Comparison of ENCODE assay signal across 8 cellular contexts in genomic region chr16:19113577-19114358, GRCh38. TPM values are rescaled to one million over a fixed set of nuclear protein-coding genes. Genes with fewer than 3 reads are reported as not detected.
A peak's percentile ranks its signal among the peaks of the same experiment; 100 is the strongest.
DNase-seq lines count a peak whose midpoint lies in the region; ATAC-seq and TF ChIP-seq lines count a peak whose summit lies in the region.

Gene ITPRIPL2, plus strand, starts transcription at chr16:19113964. Its CDS starts 498 bp downstream, at chr16:19114462.

- H3K4me3 ChIP-seq in H7 (ENCODE audit: insufficient read depth, low read depth, low read length) (peak within 1 kb of the TSS; percentile 45), RWPE2 (ENCODE audit: severe bottlenecking) (peak within 1 kb of the TSS; percentile 67)

- ATAC-seq in RWPE2 (ENCODE audit: low read depth) (peak; percentile 67), HG03521 (IDR thresholded peaks at IDR 0.05; ENCODE audit: unreplicated experiment) (no peak), HG02973 (IDR thresholded peaks at IDR 0.05; ENCODE audit: unreplicated experiment) (no peak)
- peak; percentile 62 for ATAC-seq in stimulated activated effector memory CD8-positive, alpha-beta T cell treated with anti-CD3 and anti-CD28 coated beads, Interleukin-12 subunit alpha, Interleukin-12 subunit beta, amount 100 ng/mL, for 72 hours

- peak; percentile 95 for DNase-seq in EH (ENCODE audit: low read depth)
- peak; percentile 89 for DNase-seq in H7
- no peak for DNase-seq in RWPE2 (ENCODE audit: low spot score)
- DNase-seq in dedifferentiated amniotic fluid mesenchymal stem cell (ENCODE audit: extremely low spot score), result peak; percentile 78
- peak; percentile 91 for DNase-seq in kidney tubule cell (ENCODE audit: low spot score)
- peak; percentile 19 to 71 for DNase-seq in stimulated activated effector memory CD8-positive, alpha-beta T cell treated with anti-CD3 and anti-CD28 coated beads, Interleukin-12 subunit alpha, Interleukin-12 subunit beta, amount 100 ng/mL, for 72 hours (ENCODE audit: low spot score in 2 of 2)

- TF ChIP-seq CTCF in RWPE2 (IDR thresholded peaks at IDR 0.05; ENCODE audit: poor library complexity, severe bottlenecking), result no peak

- H3K27ac ChIP-seq in RWPE2 (ENCODE audit: poor library complexity, severe bottlenecking), result peak within 1 kb of the TSS; percentile 95

- H3K36me3 ChIP-seq in H7 (replicated peaks; ENCODE audit: control insufficient read depth, insufficient read depth, low read length) (no peaks in the 10 kb centered on the region), RWPE2 (ENCODE audit: low read depth) (peaks cover 18% of the 10 kb centered on the region)

- peak within 1 kb of the TSS; percentile 86 for H3K27ac Mint-ChIP-seq in stimulated activated effector memory CD8-positive, alpha-beta T cell treated with anti-CD3 and anti-CD28 coated beads, Interleukin-12 subunit alpha, Interleukin-12 subunit beta, amount 100 ng/mL, for 72 hours

- H3K4me1 ChIP-seq in RWPE2 (ENCODE audit: insufficient read depth, poor library complexity, severe bottlenecking), result peaks cover 39% of the 10 kb centered on the region

- H3K4me3 Mint-ChIP-seq in stimulated activated effector memory CD8-positive, alpha-beta T cell treated with anti-CD3 and anti-CD28 coated beads, Interleukin-12 subunit alpha, Interleukin-12 subunit beta, amount 100 ng/mL, for 72 hours, result peak within 1 kb of the TSS; percentile 71

- H3K9me3 Mint-ChIP-seq in stimulated activated effector memory CD8-positive, alpha-beta T cell treated with anti-CD3 and anti-CD28 coated beads, Interleukin-12 subunit alpha, Interleukin-12 subunit beta, amount 100 ng/mL, for 72 hours, result no peaks in the 10 kb centered on the region

- H3K4me1 Mint-ChIP-seq in stimulated activated effector memory CD8-positive, alpha-beta T cell treated with anti-CD3 and anti-CD28 coated beads, Interleukin-12 subunit alpha, Interleukin-12 subunit beta, amount 100 ng/mL, for 72 hours, result peaks cover 29% of the 10 kb centered on the region

- H3K9me3 ChIP-seq in RWPE2 (ENCODE audit: severe bottlenecking), result no peaks in the 10 kb centered on the region

- H3K27me3 ChIP-seq in H7 (ENCODE audit: control insufficient read depth, insufficient read depth, low read length), result peaks cover 21% of the 10 kb centered on the region
- no peaks in the 10 kb centered on the region for H3K27me3 ChIP-seq in RWPE2 (ENCODE audit: insufficient read depth, poor library complexity, severe bottlenecking)

- peaks cover 1% of the 10 kb centered on the region for H3K36me3 Mint-ChIP-seq in stimulated activated effector memory CD8-positive, alpha-beta T cell treated with anti-CD3 and anti-CD28 coated beads, Interleukin-12 subunit alpha, Interleukin-12 subunit beta, amount 100 ng/mL, for 72 hours

RNA-seq across cellular contexts. Expression of gene ITPRIPL2, which starts in this region (rescaled TPM):
- total RNA-seq in H7 (2014; rRNA removed; shearing (Covaris generic)), result 3.4 and 5.5 TPM in 2 replicates

Comparison
In these comparisons a context has a peak if more than half of its experiments do, and no peak if none do; other contexts are left out.
1. ATAC-seq: peak in RWPE2 (single experiment) and stimulated activated effector memory CD8-positive, alpha-beta T cell treated with anti-CD3 and anti-CD28 coated beads, Interleukin-12 subunit alpha, Interleukin-12 subunit beta, amount 100 ng/mL, for 72 hours (single experiment); none in HG03521 (single experiment) and HG02973 (single experiment).